8 cellular contexts compared by ENCODE assay signal in the genomic region with DNA sequence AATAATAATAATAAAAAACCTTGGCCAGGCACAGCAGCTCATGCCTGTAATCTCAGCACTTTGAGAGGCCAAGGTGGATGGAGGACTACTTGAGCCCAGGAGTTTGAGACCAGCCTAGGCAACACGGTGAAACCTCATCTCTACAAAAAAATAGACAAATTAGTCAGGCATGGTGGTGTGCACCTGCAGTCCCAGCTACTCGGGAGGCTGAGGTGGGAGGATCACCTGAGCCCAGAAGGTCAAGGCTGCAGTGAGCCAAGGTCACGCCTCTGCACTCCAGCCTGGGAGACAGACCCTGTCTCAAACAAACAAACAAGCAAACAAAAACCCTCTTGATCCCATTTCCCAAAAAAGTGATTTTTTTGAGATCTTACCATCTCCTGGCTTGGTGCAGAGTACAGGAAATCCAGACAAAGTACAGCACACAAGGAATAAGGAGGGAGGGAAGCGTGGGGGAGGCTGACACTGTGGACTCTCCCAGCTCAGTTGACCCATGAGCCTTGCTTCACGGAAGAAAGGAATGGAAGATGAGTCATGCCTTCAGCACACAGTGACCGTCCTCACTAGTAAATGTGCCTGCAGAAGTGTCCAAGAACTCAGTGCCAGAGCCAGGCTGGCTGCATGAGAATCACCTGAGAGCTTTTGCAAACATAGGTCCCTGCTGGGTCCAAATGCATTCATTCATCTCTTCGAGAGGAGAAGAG.
DNase-seq lines count a peak whose midpoint lies in the region; FAIRE-seq and TF ChIP-seq lines count a peak whose summit lies in the region.
"Not testable (repeated sequence)": the region's sequence is repeated elsewhere in the genome, so short reads cannot be mapped to it uniquely, and the experiment has no call there.

No MANE protein-coding gene starts in this region.

- H3K79me2 ChIP-seq in hepatocyte, result not testable (repeated sequence)

- H3K18ac ChIP-seq in mesenchymal stem cell (ENCODE audit: low read depth in 1 of 2, low read length in 2 of 2), result not testable (repeated sequence)

- not testable (repeated sequence) for H4K20me1 ChIP-seq in hepatocyte (ENCODE audit: insufficient read depth, poor library complexity, severe bottlenecking)

- H3K27ac ChIP-seq in hepatocyte, result peak overlapping the region; percentile 62
- H3K27ac ChIP-seq in mesenchymal stem cell (ENCODE audit: low read length, poor library complexity, severe bottlenecking); small intestine (ENCODE audit: low read depth in 1 of 2, low read length in 1 of 2): not testable (repeated sequence)

- not testable (repeated sequence) for H2BK120ac ChIP-seq in mesenchymal stem cell (ENCODE audit: low read depth, low read length)

- not testable (repeated sequence) for H2BK5ac ChIP-seq in mesenchymal stem cell (ENCODE audit: low read depth, low read length, poor library complexity, severe bottlenecking)

- H4K8ac ChIP-seq in mesenchymal stem cell (ENCODE audit: low read length), result not testable (repeated sequence)

- H3K14ac ChIP-seq in mesenchymal stem cell (ENCODE audit: low read length in 2 of 2), result not testable (repeated sequence)

- H3K23ac ChIP-seq in mesenchymal stem cell (ENCODE audit: low read length in 2 of 2), result not testable (repeated sequence)

- DNase-seq in AG08395 (ENCODE audit: low spot score), result peak; percentile 10
- peak; percentile 31 for DNase-seq in ELF-1 (ENCODE audit: low read depth, low spot score)
- DNase-seq in LHCN-M2 (ENCODE audit: low read depth), result peak; percentile 4
- peak; percentile 31 for DNase-seq in SW480 (ENCODE audit: low spot score)
- peak; percentile 5 to 7 for DNase-seq in cardiac fibroblast (ENCODE audit: low read depth in 2 of 2)
- DNase-seq in hepatocyte (ENCODE audit: low spot score), result peak; percentile 70
- DNase-seq in mesenchymal stem cell, result peak; percentile 8
- DNase-seq in small intestine, result peak; percentile 64

- H3K9me3 ChIP-seq in hepatocyte (ENCODE audit: low read depth); mesenchymal stem cell (ENCODE audit: control insufficient read depth, low read length); small intestine (ENCODE audit: control insufficient read depth, low read depth): not testable (repeated sequence)

- H4K91ac ChIP-seq in mesenchymal stem cell (ENCODE audit: low read length), result not testable (repeated sequence)

- not testable (repeated sequence) for H2AK5ac ChIP-seq in mesenchymal stem cell (ENCODE audit: low read length, severe bottlenecking)

- H3K4ac ChIP-seq in mesenchymal stem cell (ENCODE audit: low read depth in 1 of 2, low read length in 2 of 2), result not testable (repeated sequence)

- H3K9me2 ChIP-seq in hepatocyte (replicated peaks; ENCODE audit: insufficient read depth), result not testable (repeated sequence)

- H3K4me3 ChIP-seq in cardiac fibroblast (replicated peaks in 1 of 2; ENCODE audit: low read depth in 2 of 2, low read length in 2 of 2); hepatocyte; mesenchymal stem cell (ENCODE audit: insufficient read depth in 1 of 2, low read depth in 1 of 2, low read length in 2 of 2); small intestine (ENCODE audit: low read depth in 1 of 2, low read length in 2 of 2): not testable (repeated sequence)

- not testable (repeated sequence) for H3K36me3 ChIP-seq in hepatocyte (replicated peaks; ENCODE audit: insufficient read depth, low read depth); mesenchymal stem cell (ENCODE audit: control insufficient read depth in 1 of 2, insufficient read depth in 2 of 2, low read depth in 1 of 2, low read length in 2 of 2); small intestine (ENCODE audit: control insufficient read depth in 2 of 2, insufficient read depth in 2 of 2, low read length in 2 of 2)

- peak overlapping the region; percentile 37 for H3K4me2 ChIP-seq in hepatocyte
- not testable (repeated sequence) for H3K4me2 ChIP-seq in mesenchymal stem cell (ENCODE audit: low read length, poor library complexity, severe bottlenecking)

- H2BK12ac ChIP-seq in mesenchymal stem cell (ENCODE audit: low read length in 2 of 2), result not testable (repeated sequence)

- not testable (repeated sequence) for H2BK15ac ChIP-seq in mesenchymal stem cell (ENCODE audit: low read depth, poor library complexity, severe bottlenecking)

- not testable (repeated sequence) for H3K9ac ChIP-seq in mesenchymal stem cell (ENCODE audit: low read length)

- 44% methylated on average over 7 of the region's 7 CpGs for WGBS in hepatocyte (ENCODE audit: low lambda C conversion rate, missing lambda C conversion rate)
- 46% methylated on average over 7 of the region's 7 CpGs for WGBS in mesenchymal stem cell
- WGBS in small intestine, 3 donors, result 27 to 48% (median 40%) methylated on average over 5 to 7 of the region's 7 CpGs

- FAIRE-seq in small intestine (lab: Jason Lieb, UNC), result not testable (repeated sequence)

- H3K4me1 ChIP-seq in hepatocyte (ENCODE audit: insufficient read depth); mesenchymal stem cell (ENCODE audit: control insufficient read depth, insufficient read depth, low read depth, low read length); small intestine (ENCODE audit: control insufficient read depth in 2 of 2, insufficient read depth in 1 of 2, low read depth in 1 of 2, low read length in 1 of 2): not testable (repeated sequence)

- not testable (repeated sequence) for TF ChIP-seq CTCF in cardiac fibroblast (IDR thresholded peaks at IDR 0.05; ENCODE audit: low read depth, low read length); hepatocyte (IDR thresholded peaks at IDR 0.05; ENCODE audit: poor library complexity)

- not testable (repeated sequence) for H3K79me1 ChIP-seq in mesenchymal stem cell (replicated peaks; ENCODE audit: low read length, poor library complexity, severe bottlenecking)

- not testable (repeated sequence) for H3K27me3 ChIP-seq in hepatocyte; mesenchymal stem cell (ENCODE audit: control insufficient read depth in 1 of 2, insufficient read depth in 1 of 2, low read length in 2 of 2); small intestine (ENCODE audit: control insufficient read depth in 2 of 2, insufficient read depth in 2 of 2, low read length in 2 of 2)

- not testable (repeated sequence) for H2AFZ ChIP-seq in hepatocyte; mesenchymal stem cell (ENCODE audit: low read depth, low read length)

Comparison
In these comparisons a context has a peak if more than half of its experiments do, and no peak if none do; other contexts are left out.
1. DNase-seq: peak in every context shown above with its lines; median percentile 70 in hepatocyte; 64 in small intestine; 31 in ELF-1; 31 in SW480; 10 in AG08395; 8 in mesenchymal stem cell; 6 in cardiac fibroblast; 4 in LHCN-M2.